In genomic region chr7:149285581-149285975, GRCh38 we compare ENCODE assay signal across 8 cellular contexts. TPM values are rescaled to one million over a fixed set of nuclear protein-coding genes. Genes with fewer than 3 reads are reported as not detected.
DNase-seq lines count a peak whose midpoint lies in the region; ATAC-seq, FAIRE-seq and TF ChIP-seq lines count a peak whose summit lies in the region.

No MANE protein-coding gene starts in this region.

- WGBS in HepG2 (ENCODE audit: low lambda C conversion rate) = 90% methylated on average over 12 of the region's 12 CpGs

- H3K4me1 Mint-ChIP-seq in CD8-positive, alpha-beta T cell (ENCODE audit: low read depth) = peaks cover 43% of the 10 kb centered on the region
- peaks cover 18 to 29% (median 19%) of the 10 kb centered on the region in 3 donors for H3K4me1 Mint-ChIP-seq in IgD-negative memory B cell

- H3K27ac ChIP-seq in CD8-positive, alpha-beta T cell (ENCODE audit: low read depth, low read length) = peak overlapping the region; percentile 40
- H3K27ac ChIP-seq in HepG2 (ENCODE audit: extremely low read length, insufficient read depth, low read length) (no peak overlapping the region), tibial artery (peak overlapping the region; percentile 43 to 53)

- CTCF ChIA-PET in CD8-positive, alpha-beta T cell (lab: Charles Lee) = interaction anchor here (0.8 to 4.9 kb wide), 6 partner anchors 24 to 340 kb away, joined by 3 to 47 read pairs (median 4); partner anchors contain the start of genes ZNF282, ZNF398 and ZNF783
- CTCF ChIA-PET in HepG2 (lab: Yijun Ruan, JAX; ENCODE audit: low intra/inter-chr PET ratio, low total read pairs) = interaction anchor here (0.6 kb wide), 1 partner anchor 24 kb away, joined by 3 read pairs; no protein-coding TSS in a partner anchor

- peaks cover 23% of the 10 kb centered on the region for H3K36me3 Mint-ChIP-seq in CD8-positive, alpha-beta T cell
- peaks cover 10% of the 10 kb centered on the region for H3K36me3 Mint-ChIP-seq in IgD-negative memory B cell

- H3K9me3 Mint-ChIP-seq in CD8-positive, alpha-beta T cell = no peaks in the 10 kb centered on the region
- no peaks in the 10 kb centered on the region for H3K9me3 Mint-ChIP-seq in IgD-negative memory B cell

- H3K27me3 Mint-ChIP-seq in CD8-positive, alpha-beta T cell (ENCODE audit: low read depth) = no peaks in the 10 kb centered on the region
- H3K27me3 Mint-ChIP-seq in IgD-negative memory B cell = no peaks in the 10 kb centered on the region

- in situ Hi-C loops in HepG2 (cut with HindIII; ENCODE audit: extremely low pct_ligation_motif_present, low pct_unique_long_range_greater_than_20kb) = no loop called here

- TF ChIP-seq RAD21 in HepG2 (CRISPR knock-in tag; IDR thresholded peaks at IDR 0.05) = no peak

- FAIRE-seq in HepG2 (lab: Jason Lieb, UNC) = no peak

- POLR2A ChIA-PET in CD8-positive, alpha-beta T cell (lab: Charles Lee) = interaction anchor here (1.0 to 3.0 kb wide), 8 partner anchors 17 to 175 kb away, joined by 3 to 38 read pairs (median 6); partner anchors contain the start of genes ZNF282, ZNF425 and ZNF783
- POLR2A ChIA-PET in HepG2 (lab: Yijun Ruan, JAX) = no interaction called here

- H3K9me3 ChIP-seq in CD8-positive, alpha-beta T cell (ENCODE audit: low read length) = no peaks in the 10 kb centered on the region
- H3K9me3 ChIP-seq in HepG2 (ENCODE audit: low read length) = no peaks in the 10 kb centered on the region
- no peaks in the 10 kb centered on the region for H3K9me3 ChIP-seq in tibial artery

- no peaks in the 10 kb centered on the region for H3K79me2 ChIP-seq in HepG2 (ENCODE audit: insufficient read depth, low read length)

- no peak overlapping the region for H3K4me2 ChIP-seq in HepG2 (ENCODE audit: low read depth, low read length)

- TF ChIP-seq CTCF in CD8-positive, alpha-beta T cell (IDR thresholded peaks at IDR 0.05) = no peak
- TF ChIP-seq CTCF in cardiac fibroblast (IDR thresholded peaks at IDR 0.05; ENCODE audit: low read depth, low read length) = no peak
- no peak for TF ChIP-seq CTCF in HepG2 (CRISPR knock-in tag; IDR thresholded peaks at IDR 0.05)
- TF ChIP-seq CTCF in tibial artery (IDR thresholded peaks at IDR 0.05) = no peak

- peaks cover 39% of the 10 kb centered on the region for H3K4me1 ChIP-seq in CD8-positive, alpha-beta T cell (ENCODE audit: insufficient read depth, low read length)
- H3K4me1 ChIP-seq in HepG2 (ENCODE audit: insufficient read depth, low read length) (peaks cover 10% of the 10 kb centered on the region; the same call in 1 of the 2 replicates), tibial artery (peaks cover 0 to 17% (median 13%) of the 10 kb centered on the region in 4 donors)

- ATAC-seq in CD8-positive, alpha-beta T cell = no peak
- ATAC-seq in HepG2 = no peak
- ATAC-seq in GM19455 (IDR thresholded peaks at IDR 0.05; ENCODE audit: unreplicated experiment) = no peak

- no peak overlapping the region for H2AFZ ChIP-seq in HepG2 (ENCODE audit: low read length)

- no TSS peak for BruUV-seq in HepG2 (replicated peaks; lab: Mats Ljungman, UMichigan)

- peak overlapping the region; percentile 88 for H3K27ac Mint-ChIP-seq in CD8-positive, alpha-beta T cell
- H3K27ac Mint-ChIP-seq in IgD-negative memory B cell = peak overlapping the region in 1 of 3 donors; percentile 86

- H3K36me3 ChIP-seq in CD8-positive, alpha-beta T cell (ENCODE audit: insufficient read depth, low read length) = no peaks in the 10 kb centered on the region
- peaks cover 1 to 3% of the 10 kb centered on the region in 2 experiments; a peak in 3 of 5 replicates for H3K36me3 ChIP-seq in HepG2 (replicated peaks in 1 of 2; ENCODE audit: control insufficient read depth in 1 of 2, insufficient read depth in 2 of 2, low read length in 2 of 2)
- peaks cover 4 to 51% (median 28%) of the 10 kb centered on the region in 3 donors for H3K36me3 ChIP-seq in tibial artery

- intact Hi-C loops in CD8-positive, alpha-beta T cell (cut with DNase I, micrococcal nuclease) = loop anchor here (1.0 to 10.0 kb wide), 10 partner anchors 23 to 429 kb away; partner anchors contain the start of genes ZNF212 (in 1 of the 2), ZNF425 (in 1 of the 2) and ZNF783 (in 1 of the 2)
- intact Hi-C loops in HepG2 (cut with micrococcal nuclease; ENCODE audit: unreplicated experiment) (no loop called here), tibial artery (cut with DNase I; ENCODE audit: low total_unique reads) (no loop called here)

- H3K4me3 Mint-ChIP-seq in CD8-positive, alpha-beta T cell = peak overlapping the region; percentile 84
- H3K4me3 Mint-ChIP-seq in IgD-negative memory B cell = peak overlapping the region; percentile 80 to 97 (median 92)

- TF ChIP-seq EP300 in HepG2 (IDR thresholded peaks at IDR 0.05; ENCODE audit: low read depth in 2 of 2, low read length in 2 of 2) (no peak), HepG2 (CRISPR knock-in tag; IDR thresholded peaks at IDR 0.05; ENCODE audit: borderline replicate concordance) (no peak)

- TF ChIP-seq POLR2A in HepG2 (IDR thresholded peaks at IDR 0.05; ENCODE audit: insufficient read depth in 1 of 2, low read depth in 2 of 2, low read length in 2 of 2) = no peak

- H4K20me1 ChIP-seq in HepG2 (ENCODE audit: insufficient read depth, low read length) = no peaks in the 10 kb centered on the region

- no peaks in the 10 kb centered on the region for H3K27me3 ChIP-seq in CD8-positive, alpha-beta T cell (ENCODE audit: insufficient read depth, low read length)
- H3K27me3 ChIP-seq in HepG2 (ENCODE audit: control insufficient read depth in 1 of 2, insufficient read depth in 2 of 2, low read length in 2 of 2) = no peaks in the 10 kb centered on the region; a peak in 1 of 5 replicates
- no peaks in the 10 kb centered on the region for H3K27me3 ChIP-seq in tibial artery

- peak overlapping the region; percentile 45 for H3K4me3 ChIP-seq in CD8-positive, alpha-beta T cell (ENCODE audit: low read depth, low read length)
- peak overlapping the region; percentile 62 to 71 for H3K4me3 ChIP-seq in cardiac fibroblast (replicated peaks in 1 of 2; ENCODE audit: low read depth in 2 of 2, low read length in 2 of 2)
- no peak overlapping the region for H3K4me3 ChIP-seq in HepG2 (replicated peaks in 1 of 3; ENCODE audit: insufficient read depth in 1 of 3, low read depth in 2 of 3, low read length in 3 of 3)
- H3K4me3 ChIP-seq in tibial artery = peak overlapping the region; percentile 51 to 71

- no peak for DNase-seq in CD8-positive, alpha-beta T cell
- DNase-seq in cardiac fibroblast (ENCODE audit: low read depth in 2 of 2) (peak; percentile 32 to 41), HepG2 (ENCODE audit: low spot score) (no peak), tibial artery (no peak), HuH-7.5 (ENCODE audit: low spot score) (no peak)
- DNase-seq in stimulated activated CD4-positive, alpha-beta T cell treated with anti-CD3 and anti-CD28 coated beads, Interleukin-4, amount 100 ng/mL, for 4 hours = no peak

- no peak overlapping the region for H3K9ac ChIP-seq in HepG2 (ENCODE audit: insufficient read depth, low read depth, low read length)

RNA-seq across cellular contexts. Expression of gene ZNF783, which starts 23.6 kb away (rescaled TPM):
- total RNA-seq in CD8-positive, alpha-beta T cell = 10 to 100 TPM; 24.0 to 27.3 TPM
- polyA plus RNA-seq in IgD-negative memory B cell = 8.1 TPM
- total RNA-seq in HepG2 (2016; rRNA removed; fragmentation: Illumina TruSeq; extraction: Trizol) = 1.3 and 5.2 TPM in 2 replicates
- 0.30 and 0.35 TPM in 2 replicates for total RNA-seq in HepG2 (2016; cell fraction: cytosol; rRNA removed; fragmentation: Illumina TruSeq; extraction: Trizol; ENCODE audit: low read depth)
- total RNA-seq in HepG2 (2016; cell fraction: insoluble cytoplasmic fraction; rRNA removed; fragmentation: Illumina TruSeq; extraction: Trizol) = 1.5 and 5.4 TPM in 2 replicates
- 0.96 and 1.1 TPM in 2 replicates for total RNA-seq in HepG2 (2016; cell fraction: membrane; rRNA removed; fragmentation: Illumina TruSeq; extraction: Trizol)
- 8.0 TPM in 2 replicates for total RNA-seq in HepG2 (2016; cell fraction: nucleus; rRNA removed; fragmentation: Illumina TruSeq; extraction: Trizol)
- polyA plus RNA-seq in HepG2 (2011; rRNA removed) = 4.1 and 5.9 TPM in 2 replicates
- polyA plus RNA-seq in HepG2 (2011; cell fraction: cytosol; rRNA removed) = 2.4 TPM in 2 replicates
- polyA plus RNA-seq in HepG2 (2011; cell fraction: nucleus; rRNA removed) = 44.7 and 47.2 TPM in 2 replicates
- 2.5 and 3.0 TPM in 2 replicates for polyA plus RNA-seq in HepG2 (2012)
- polyA plus RNA-seq in HepG2 (2016; cell fraction: cytosol; fragmentation: Illumina TruSeq; extraction: Trizol; ENCODE audit: low read depth) = 0.17 and 0.22 TPM in 2 replicates
- polyA plus RNA-seq in HepG2 (2016; cell fraction: insoluble cytoplasmic fraction; fragmentation: Illumina TruSeq; extraction: Trizol; ENCODE audit: low read depth) = 1.4 and 2.5 TPM in 2 replicates
- 0.55 and 0.61 TPM in 2 replicates for polyA plus RNA-seq in HepG2 (2016; cell fraction: membrane; fragmentation: Illumina TruSeq; extraction: Trizol; ENCODE audit: low read depth)
- polyA plus RNA-seq in HepG2 (2016; cell fraction: nucleus; fragmentation: Illumina TruSeq; extraction: Trizol; ENCODE audit: insufficient read depth, low read depth) = 19.0 and 21.9 TPM in 2 replicates
- polyA minus RNA-seq in HepG2 (2011; rRNA and poly(A)+ RNA removed; ENCODE audit: low replicate concordance) = 3.0 and 5.9 TPM in 2 replicates
- polyA minus RNA-seq in HepG2 (2011; cell fraction: cytosol; rRNA and poly(A)+ RNA removed) = 0.59 and 1.1 TPM in 2 replicates
- polyA minus RNA-seq in HepG2 (2011; cell fraction: nucleus; rRNA and poly(A)+ RNA removed) = 7.3 and 8.1 TPM in 2 replicates

RNA-seq across cellular contexts. Expression of gene ZNF212, which starts 46.1 kb away (rescaled TPM):
- total RNA-seq in CD8-positive, alpha-beta T cell = 10 to 100 TPM; 20.9 to 22.1 TPM
- polyA plus RNA-seq in IgD-negative memory B cell = 8.7 TPM
- total RNA-seq in HepG2 (2016; rRNA removed; fragmentation: Illumina TruSeq; extraction: Trizol) = 3.8 and 4.3 TPM in 2 replicates
- total RNA-seq in HepG2 (2016; cell fraction: cytosol; rRNA removed; fragmentation: Illumina TruSeq; extraction: Trizol; ENCODE audit: low read depth) = 0.40 and 1.1 TPM in 2 replicates
- 3.6 and 4.1 TPM in 2 replicates for total RNA-seq in HepG2 (2016; cell fraction: insoluble cytoplasmic fraction; rRNA removed; fragmentation: Illumina TruSeq; extraction: Trizol)
- total RNA-seq in HepG2 (2016; cell fraction: membrane; rRNA removed; fragmentation: Illumina TruSeq; extraction: Trizol) = 1.9 and 2.0 TPM in 2 replicates
- 3.3 and 4.5 TPM in 2 replicates for total RNA-seq in HepG2 (2016; cell fraction: nucleus; rRNA removed; fragmentation: Illumina TruSeq; extraction: Trizol)
- polyA plus RNA-seq in HepG2 (2011; rRNA removed) = 2.6 and 3.1 TPM in 2 replicates
- polyA plus RNA-seq in HepG2 (2011; cell fraction: cytosol; rRNA removed) = 2.1 and 2.3 TPM in 2 replicates
- polyA plus RNA-seq in HepG2 (2011; cell fraction: nucleus; rRNA removed) = 11.2 and 11.6 TPM in 2 replicates
- 3.9 TPM in 2 replicates for polyA plus RNA-seq in HepG2 (2012)
- 0.28 and 0.59 TPM in 2 replicates for polyA plus RNA-seq in HepG2 (2016; cell fraction: cytosol; fragmentation: Illumina TruSeq; extraction: Trizol; ENCODE audit: low read depth)
- polyA plus RNA-seq in HepG2 (2016; cell fraction: insoluble cytoplasmic fraction; fragmentation: Illumina TruSeq; extraction: Trizol; ENCODE audit: low read depth) = 4.2 and 5.8 TPM in 2 replicates
- 1.0 and 1.3 TPM in 2 replicates for polyA plus RNA-seq in HepG2 (2016; cell fraction: membrane; fragmentation: Illumina TruSeq; extraction: Trizol; ENCODE audit: low read depth)
- polyA plus RNA-seq in HepG2 (2016; cell fraction: nucleus; fragmentation: Illumina TruSeq; extraction: Trizol; ENCODE audit: insufficient read depth, low read depth) = 14.2 and 14.5 TPM in 2 replicates
- polyA minus RNA-seq in HepG2 (2011; rRNA and poly(A)+ RNA removed; ENCODE audit: low replicate concordance) = 4.0 and 4.6 TPM in 2 replicates
- 1.7 and 2.3 TPM in 2 replicates for polyA minus RNA-seq in HepG2 (2011; cell fraction: cytosol; rRNA and poly(A)+ RNA removed)
- polyA minus RNA-seq in HepG2 (2011; cell fraction: nucleus; rRNA and poly(A)+ RNA removed) = 5.2 and 6.1 TPM in 2 replicates

Comparison
In these comparisons a context has a peak if more than half of its experiments do, and no peak if none do; other contexts are left out.
1. DNase-seq: peak in cardiac fibroblast (2 of 2); none in CD8-positive, alpha-beta T cell (0 of 7), HepG2 (single experiment), tibial artery (0 of 2), HuH-7.5 (single experiment) and stimulated activated CD4-positive, alpha-beta T cell treated with anti-CD3 and anti-CD28 coated beads, Interleukin-4, amount 100 ng/mL, for 4 hours (0 of 2).
2. H3K4me3 ChIP-seq: peak in CD8-positive, alpha-beta T cell (single experiment), cardiac fibroblast (2 of 2) and tibial artery (2 of 2); none in HepG2 (0 of 3).
3. intact Hi-C loops: an anchor here in CD8-positive, alpha-beta T cell (1.0 to 10.0 kb wide); none called in HepG2 and tibial artery.